Comparison of ENCODE assay signal across 25 cellular contexts in genomic region chr12:1034243-1034642, GRCh38. TPM values are rescaled to one million over a fixed set of nuclear protein-coding genes. Genes with fewer than 3 reads are reported as not detected.
DNase-seq lines count a peak whose midpoint lies in the region; ATAC-seq, FAIRE-seq and TF ChIP-seq lines count a peak whose summit lies in the region.
"Had no signal": no experiment of that assay in that cellular context is flagged by ENCODE, and none has a peak within 500 bp of the region (broad histone marks: within the 10 kb centered on the region; RNA-seq: fewer than 3 reads in every experiment).

No MANE protein-coding gene starts in this region.

- no peaks in the 10 kb centered on the region for H3K36me3 ChIP-seq in pancreas
- H3K36me3 ChIP-seq in left ventricle myocardium inferior: peaks cover 21% of the 10 kb centered on the region
- no peaks in the 10 kb centered on the region for H3K36me3 ChIP-seq in A673 (ENCODE audit: insufficient read depth, low read length, poor library complexity, severe bottlenecking)

- BruUV-seq in A673 (replicated peaks; lab: Mats Ljungman, UMichigan): no TSS peak

- CTCF ChIA-PET in A673 (lab: Charles Lee): no interaction called here

- intact Hi-C loops in pancreas (cut with DNase I): no loop called here
- intact Hi-C loops in left ventricle myocardium inferior (cut with micrococcal nuclease): no loop called here
- intact Hi-C loops in A673 (cut with micrococcal nuclease; ENCODE audit: unreplicated experiment): no loop called here

- H3K27me3 ChIP-seq in pancreas (no peaks in the 10 kb centered on the region), left ventricle myocardium inferior (ENCODE audit: low read depth) (no peaks in the 10 kb centered on the region), A673 (replicated peaks; ENCODE audit: insufficient read depth, low read depth, low read length, poor library complexity) (no peaks in the 10 kb centered on the region)
- H3K27me3 ChIP-seq: BLaER1 treated with 17β-estradiol and CSF1 and Interleukin-3, amounts not matched to agents 10 nM and 100 nM had no signal

- H3K9me3 ChIP-seq in pancreas (no peaks in the 10 kb centered on the region), left ventricle myocardium inferior (replicated peaks) (no peaks in the 10 kb centered on the region), A673 (ENCODE audit: low read depth, low read length, poor library complexity, severe bottlenecking) (no peaks in the 10 kb centered on the region)
- H3K9me3 ChIP-seq: Caco-2 had no signal

- POLR2A ChIA-PET in A673 (lab: Charles Lee; ENCODE audit: low non-redundant PET): no interaction called here

- H3K4me3 ChIP-seq in pancreas (no peak overlapping the region), left ventricle myocardium inferior (no peak overlapping the region), A673 (ENCODE audit: low read depth, low read length, poor library complexity, severe bottlenecking) (no peak overlapping the region)
- H3K4me3 ChIP-seq: BLaER1 treated with 17β-estradiol and CSF1 and Interleukin-3, amounts not matched to agents 10 nM and 100 nM; GM12878 had no signal

- H3K27ac ChIP-seq in pancreas: no peak overlapping the region
- H3K27ac ChIP-seq in left ventricle myocardium inferior (replicated peaks): no peak overlapping the region
- H3K27ac ChIP-seq in A673 (ENCODE audit: low read depth, low read length, poor library complexity, severe bottlenecking): no peak overlapping the region
- H3K27ac ChIP-seq: BLaER1 treated with 17β-estradiol and CSF1 and Interleukin-3, amounts not matched to agents 10 nM and 100 nM; C4-2B had no signal

- DNase-seq in RCC 7860 (ENCODE audit: low spot score): peak; percentile 2
- DNase-seq in pancreas: no peak
- DNase-seq in left ventricle myocardium inferior: no peak
- no peak for DNase-seq in A673 (ENCODE audit: low spot score)
- DNase-seq: 8988T; AML-193; Caco-2; Calu3; CD4-positive, alpha-beta T cell; CD8-positive, alpha-beta T cell; DMS 273 treated with DMSO at 0.1 percent for 48 hours; DMS153; DMS53; DMS79; DND-41; EL; GDM1 had no signal

- H3K4me1 ChIP-seq in pancreas (no peaks in the 10 kb centered on the region), left ventricle myocardium inferior (no peaks in the 10 kb centered on the region), A673 (ENCODE audit: insufficient read depth, low read length, poor library complexity, severe bottlenecking) (peaks cover 8% of the 10 kb centered on the region)
- H3K4me1 ChIP-seq: BLaER1 treated with 17β-estradiol and CSF1 and Interleukin-3, amounts not matched to agents 10 nM and 100 nM; Caco-2 had no signal

- ATAC-seq in pancreas (no peak), HG03135 (IDR thresholded peaks at IDR 0.05; ENCODE audit: unreplicated experiment) (no peak)
- ATAC-seq: CD8-positive, alpha-beta T cell; GM12878 had no signal

- FAIRE-seq in RCC 7860 (lab: Jason Lieb, UNC): no peak
- FAIRE-seq in endometrium (lab: Jason Lieb, UNC): peak; percentile 18
- FAIRE-seq in pancreas (lab: Jason Lieb, UNC): peak; percentile 37
- FAIRE-seq: GM12878, GM12892, GM18507, GM19239 had no signal

- WGBS in pancreas, 2 donors: 98% methylated on average over 3 of the region's 3 CpGs

- TF ChIP-seq CTCF in pancreas (IDR thresholded peaks at IDR 0.05) (no peak), left ventricle myocardium inferior (IDR thresholded peaks at IDR 0.05; ENCODE audit: borderline replicate concordance) (no peak), A673 (conservative IDR thresholded peaks at IDR 0.05; ENCODE audit: low read depth, low read length) (no peak)

RNA-seq across cellular contexts. Expression of gene ERC1, which starts 43.2 kb away (rescaled TPM):
- total RNA-seq in pancreas: 10 to 100 TPM; 17.9 to 41.4 (median 21.4) TPM
- polyA plus RNA-seq in pancreas: 1 to 10 TPM; 4.1 to 5.5 TPM
- total RNA-seq in left ventricle myocardium inferior: 50.8 TPM
- 56.5 and 60.7 TPM in 2 replicates for total RNA-seq in A673 (2021)
